In the genomic region with DNA sequence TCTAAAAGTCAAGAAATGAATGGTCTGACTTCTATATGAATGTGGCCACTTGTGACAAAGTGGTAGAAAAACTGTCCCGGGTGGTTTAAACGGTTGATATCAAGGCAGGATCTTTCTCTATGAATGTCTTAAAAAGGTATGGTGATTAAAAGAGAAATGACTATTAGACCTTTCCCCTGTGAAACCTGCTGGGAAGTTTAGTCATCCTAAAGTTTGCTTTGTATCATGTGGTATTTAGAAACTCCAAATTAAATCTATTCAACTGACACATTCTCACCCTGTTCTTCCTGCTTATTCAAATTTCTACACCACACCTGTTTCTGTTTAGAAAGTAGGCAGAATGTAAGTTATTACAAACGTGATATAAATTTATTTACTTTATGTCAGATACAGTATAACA, we compare ENCODE assay signal across 28 cellular contexts.
"Had no signal": no experiment of that assay in that cellular context is flagged by ENCODE, and none has a peak within 500 bp of the region (broad histone marks: within the 10 kb centered on the region; RNA-seq: fewer than 3 reads in every experiment).

No MANE protein-coding gene starts in this region.

- ATAC-seq: activated CD8-positive, alpha-beta T cell treated with anti-CD3 and anti-CD28 coated beads for 36 hours; esophagus mucosa; heart left ventricle; psoas muscle; stimulated activated naive B cell treated with anti-CD40 and anti-IgM and Interleukin-4, amounts not matched to agents 10 μg/mL and 1 μg/mL and 100 μg/mL, for 72 hours; T-cell; WTC11 had no signal

- H3K9me3 Mint-ChIP-seq: activated CD4-positive, alpha-beta T cell treated with anti-CD3 and anti-CD28 coated beads, Interleukin-2, amount 10 ng/mL, durations not matched to agents 7 days and 5 days; activated CD8-positive, alpha-beta T cell treated with anti-CD3 and anti-CD28 coated beads for 36 hours; activated T-helper 2 cell treated with anti-CD3 and anti-CD28 coated beads, Interferon-gamma antibody, Interleukin-2, Interleukin-4, amounts not matched to agents 10 μg/mL and 5 μg/mL and 100 μg/mL, durations not matched to agents 14 hours and 24 hours and 36 hours; central memory CD8-positive, alpha-beta T cell; dendritic cell treated with granulocyte-macrophage colony-stimulating factor and Interleukin-4, amounts not matched to agents 40 ng/mL and 50 ng/mL, for 4 days; endodermal cell; stimulated activated naive B cell treated with anti-CD40 and anti-IgM and Interleukin-4, amounts not matched to agents 10 μg/mL and 1 μg/mL and 100 μg/mL, for 72 hours; T-cell; WTC11 had no signal

- H3K36me3 Mint-ChIP-seq: activated naive CD8-positive, alpha-beta T cell; immature natural killer cell; mesothelial cell of epicardium; naive B cell; stimulated activated naive B cell treated with anti-CD40 and anti-IgM and Interleukin-4, amounts not matched to agents 10 μg/mL and 1 μg/mL and 100 μg/mL, for 72 hours; T-cell; WTC11 had no signal

- H3K4me3 ChIP-seq: breast epithelium, heart left ventricle, psoas muscle, right atrium auricular region, suprapubic skin, transverse colon had no signal

- H3K9me3 ChIP-seq: breast epithelium, heart left ventricle, psoas muscle, right atrium auricular region, suprapubic skin, transverse colon had no signal

- DNase-seq: activated CD4-positive, alpha-beta T cell treated with anti-CD3 and anti-CD28 coated beads for 1 hour; activated CD4-positive, alpha-beta T cell treated with anti-CD3 and anti-CD28 coated beads, Interleukin-2, amount 10 ng/mL, durations not matched to agents 7 days and 5 days; activated CD8-positive, alpha-beta T cell treated with anti-CD3 and anti-CD28 coated beads for 36 hours; activated T-cell treated with anti-CD3 and anti-CD28 coated beads, Interleukin-2, amount 50 U/mL, for 48 hours; endodermal cell; heart left ventricle; hypothalamus; immature natural killer cell; kidney; naive B cell; nucleus accumbens; psoas muscle; stimulated activated CD4-positive, alpha-beta T cell treated with anti-CD3 and anti-CD28 coated beads, Interleukin-15, amount 100 ng/mL, for 24 hours; stimulated activated CD4-positive, alpha-beta T cell treated with anti-CD3 and anti-CD28 coated beads, Interleukin-2, amount 100 ng/mL, for 24 hours; stimulated activated naive B cell treated with anti-CD40 and anti-IgM and Interleukin-4, amounts not matched to agents 10 μg/mL and 1 μg/mL and 100 μg/mL, for 72 hours; T-cell; transverse colon had no signal

- H3K4me3 Mint-ChIP-seq: activated CD4-positive, alpha-beta T cell treated with anti-CD3 and anti-CD28 coated beads, Interleukin-2, amount 10 ng/mL, durations not matched to agents 7 days and 5 days; activated CD8-positive, alpha-beta T cell treated with anti-CD3 and anti-CD28 coated beads for 36 hours; activated naive CD8-positive, alpha-beta T cell; central memory CD8-positive, alpha-beta T cell; dendritic cell treated with granulocyte-macrophage colony-stimulating factor and Interleukin-4, amounts not matched to agents 40 ng/mL and 50 ng/mL, for 4 days; endodermal cell; immature natural killer cell; mesothelial cell of epicardium; naive B cell; stimulated activated naive B cell treated with anti-CD40 and anti-IgM and Interleukin-4, amounts not matched to agents 10 μg/mL and 1 μg/mL and 100 μg/mL, for 72 hours; T-cell; WTC11 had no signal

- H3K27ac Mint-ChIP-seq: activated CD4-positive, alpha-beta T cell treated with anti-CD3 and anti-CD28 coated beads, Interleukin-2, amount 10 ng/mL, durations not matched to agents 7 days and 5 days; activated CD8-positive, alpha-beta T cell treated with anti-CD3 and anti-CD28 coated beads for 36 hours; activated naive CD8-positive, alpha-beta T cell; activated T-helper 2 cell treated with anti-CD3 and anti-CD28 coated beads, Interferon-gamma antibody, Interleukin-2, Interleukin-4, amounts not matched to agents 10 μg/mL and 5 μg/mL and 100 μg/mL, durations not matched to agents 14 hours and 24 hours and 36 hours; dendritic cell treated with granulocyte-macrophage colony-stimulating factor and Interleukin-4, amounts not matched to agents 40 ng/mL and 50 ng/mL, for 4 days; endodermal cell; immature natural killer cell; mesothelial cell of epicardium; stimulated activated naive B cell treated with anti-CD40 and anti-IgM and Interleukin-4, amounts not matched to agents 10 μg/mL and 1 μg/mL and 100 μg/mL, for 72 hours; T-cell; WTC11 had no signal

- H3K27me3 Mint-ChIP-seq: activated CD4-positive, alpha-beta T cell treated with anti-CD3 and anti-CD28 coated beads, Interleukin-2, amount 10 ng/mL, durations not matched to agents 7 days and 5 days; activated CD8-positive, alpha-beta T cell treated with anti-CD3 and anti-CD28 coated beads for 36 hours; activated naive CD8-positive, alpha-beta T cell; central memory CD8-positive, alpha-beta T cell; dendritic cell treated with granulocyte-macrophage colony-stimulating factor and Interleukin-4, amounts not matched to agents 40 ng/mL and 50 ng/mL, for 4 days; naive B cell; stimulated activated naive B cell treated with anti-CD40 and anti-IgM and Interleukin-4, amounts not matched to agents 10 μg/mL and 1 μg/mL and 100 μg/mL, for 72 hours; T-cell had no signal

- H3K4me1 ChIP-seq: breast epithelium, heart left ventricle, parathyroid adenoma, psoas muscle, right atrium auricular region, suprapubic skin, transverse colon had no signal

- H3K4me1 Mint-ChIP-seq: activated CD4-positive, alpha-beta T cell treated with anti-CD3 and anti-CD28 coated beads, Interleukin-2, amount 10 ng/mL, durations not matched to agents 7 days and 5 days; central memory CD8-positive, alpha-beta T cell; immature natural killer cell; mesothelial cell of epicardium; naive B cell; stimulated activated naive B cell treated with anti-CD40 and anti-IgM and Interleukin-4, amounts not matched to agents 10 μg/mL and 1 μg/mL and 100 μg/mL, for 72 hours; T-cell had no signal

- H3K27me3 ChIP-seq: breast epithelium, heart left ventricle, right atrium auricular region, suprapubic skin, transverse colon had no signal

- H3K27ac ChIP-seq: breast epithelium, heart left ventricle, parathyroid adenoma, psoas muscle, right atrium auricular region, suprapubic skin, transverse colon had no signal

- H3K36me3 ChIP-seq: breast epithelium, heart left ventricle, right atrium auricular region, suprapubic skin, transverse colon had no signal
